In genomic region chr20:22684072-22684762, GRCh38 we compare ENCODE assay signal across 8 cellular contexts.
DNase-seq lines count a peak whose midpoint lies in the region; ATAC-seq and TF ChIP-seq lines count a peak whose summit lies in the region.

No MANE protein-coding gene starts in this region.

- ATAC-seq in HG02759 (IDR thresholded peaks at IDR 0.05; ENCODE audit: unreplicated experiment) = peak; percentile 77

- DNase-seq in AG09309 (ENCODE audit: low read depth) = peak; percentile 38
- DNase-seq in NCI-H2029 (lab: John Stamatoyannopoulos, UW) = peak; percentile 51
- peak; percentile 41 to 78 for DNase-seq in foreskin fibroblast
- peak; percentile 79 for DNase-seq in neuronal stem cell (ENCODE audit: low spot score)
- DNase-seq in effector CD8-positive, alpha-beta T cell (lab: John Stamatoyannopoulos, UW) = no peak

- H2BK120ac ChIP-seq in neuronal stem cell (ENCODE audit: low read depth, low read length) = no peak overlapping the region

- H3K27me3 ChIP-seq in neuronal stem cell (ENCODE audit: control insufficient read depth in 3 of 3, insufficient read depth in 3 of 3, low read depth in 1 of 3, low read length in 3 of 3) = no peaks in the 10 kb centered on the region

- H4K8ac ChIP-seq in neuronal stem cell (ENCODE audit: low read depth, low read length) = no peak overlapping the region

- H2BK5ac ChIP-seq in neuronal stem cell (ENCODE audit: low read length) = no peak overlapping the region

- H3K9me3 ChIP-seq in neuronal stem cell (replicated peaks in 1 of 2; ENCODE audit: control insufficient read depth in 2 of 2, insufficient read depth in 1 of 2, low read depth in 1 of 2, low read length in 2 of 2) = peaks cover 0 to 2% of the 10 kb centered on the region in 2 donors

- H3K4me1 ChIP-seq in neuronal stem cell (ENCODE audit: control insufficient read depth in 2 of 2, insufficient read depth in 1 of 2, low read depth in 1 of 2, low read length in 2 of 2) = no peaks in the 10 kb centered on the region

- H3K27ac ChIP-seq in VCaP = no peak overlapping the region
- H3K27ac ChIP-seq in neuronal stem cell (replicated peaks; ENCODE audit: low read length) = no peak overlapping the region

- no peaks in the 10 kb centered on the region for H3K79me1 ChIP-seq in neuronal stem cell (ENCODE audit: low read depth, low read length)

- H3K23ac ChIP-seq in neuronal stem cell (ENCODE audit: low read depth, low read length, poor library complexity) = no peak overlapping the region

- H3K4ac ChIP-seq in neuronal stem cell (ENCODE audit: low read length) = no peak overlapping the region

- no peak overlapping the region for H2AFZ ChIP-seq in neuronal stem cell (ENCODE audit: low read length)

- no peak overlapping the region for H3K9ac ChIP-seq in neuronal stem cell (ENCODE audit: low read depth, low read length, poor library complexity)

- no peak overlapping the region for H2BK15ac ChIP-seq in neuronal stem cell (ENCODE audit: low read length)

- no CpG with 5 or more reads among the region's 12 CpGs for WGBS in neuronal stem cell (ENCODE audit: extremely low coverage in 2 of 2, insufficient read length in 2 of 2, insufficient replicate concordance in 1 of 2), 2 donors

- H4K91ac ChIP-seq in neuronal stem cell (ENCODE audit: low read depth, low read length, poor library complexity) = no peak overlapping the region

- H3K18ac ChIP-seq in neuronal stem cell (ENCODE audit: low read length) = no peak overlapping the region

- H3K4me3 ChIP-seq in AG09309 (ENCODE audit: control insufficient read depth, low read depth, low read length) (no peak overlapping the region), foreskin fibroblast (ENCODE audit: low read depth in 1 of 2, low read length in 2 of 2) (no peak overlapping the region), neuronal stem cell (ENCODE audit: low read length in 2 of 2) (no peak overlapping the region)

- no peak overlapping the region for H2BK12ac ChIP-seq in neuronal stem cell (ENCODE audit: low read length)

- TF ChIP-seq CTCF in AG09309 (IDR thresholded peaks at IDR 0.05; ENCODE audit: control insufficient read depth, insufficient read depth, low read depth, low read length, missing control alignments) (peak; percentile 90), GM12872 (IDR thresholded peaks at IDR 0.05; ENCODE audit: insufficient read depth, low read depth, low read length) (peak; percentile 89), VCaP (conservative IDR thresholded peaks at IDR 0.05) (peak; percentile 92), foreskin fibroblast (IDR thresholded peaks at IDR 0.05; ENCODE audit: low read depth, low read length) (peak; percentile 94)

- H3K14ac ChIP-seq in neuronal stem cell (ENCODE audit: low read length) = no peak overlapping the region

- no peaks in the 10 kb centered on the region for H3K36me3 ChIP-seq in neuronal stem cell (replicated peaks in 1 of 2; ENCODE audit: control insufficient read depth in 2 of 2, insufficient read depth in 2 of 2, low read length in 2 of 2)

- H2AK5ac ChIP-seq in neuronal stem cell (ENCODE audit: low read depth, low read length) = no peak overlapping the region

- no peak overlapping the region for H3K4me2 ChIP-seq in neuronal stem cell (ENCODE audit: insufficient read depth, low read length, poor library complexity, severe bottlenecking)
